ENCODE assay signal across 1 cellular context in genomic region chr1:78691995-78692747, GRCh38.
TF ChIP-seq lines count a peak whose summit lies in the region.

No MANE protein-coding gene starts in this region.

TF ChIP-seq in GM23338, 12 proteins besides CTCF, POLR2A, EP300 and RAD21:
- TF ChIP-seq EZH2phosphoT487 (IDR thresholded peaks at IDR 0.05; ENCODE audit: unreplicated experiment) (no peak), EZH2 (IDR thresholded peaks at IDR 0.05; ENCODE audit: low read depth, unreplicated experiment) (no peak), STAT1 (IDR thresholded peaks at IDR 0.05; ENCODE audit: unreplicated experiment) (no peak), CREB1 (CRISPR knock-in tag; IDR thresholded peaks at IDR 0.05; ENCODE audit: low read depth) (no peak), NANOG (IDR thresholded peaks at IDR 0.05; ENCODE audit: borderline replicate concordance) (no peak), ZNF331 (CRISPR knock-in tag; IDR thresholded peaks at IDR 0.05; ENCODE audit: low read depth) (no peak)
- TF ChIP-seq, protein P1, sequence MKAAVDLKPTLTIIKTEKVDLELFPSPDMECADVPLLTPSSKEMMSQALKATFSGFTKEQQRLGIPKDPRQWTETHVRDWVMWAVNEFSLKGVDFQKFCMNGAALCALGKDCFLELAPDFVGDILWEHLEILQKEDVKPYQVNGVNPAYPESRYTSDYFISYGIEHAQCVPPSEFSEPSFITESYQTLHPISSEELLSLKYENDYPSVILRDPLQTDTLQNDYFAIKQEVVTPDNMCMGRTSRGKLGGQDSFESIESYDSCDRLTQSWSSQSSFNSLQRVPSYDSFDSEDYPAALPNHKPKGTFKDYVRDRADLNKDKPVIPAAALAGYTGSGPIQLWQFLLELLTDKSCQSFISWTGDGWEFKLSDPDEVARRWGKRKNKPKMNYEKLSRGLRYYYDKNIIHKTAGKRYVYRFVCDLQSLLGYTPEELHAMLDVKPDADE (IDR thresholded peaks at IDR 0.05) = no peak
